Comparison of ENCODE assay signal across 23 cellular contexts in the genomic region with DNA sequence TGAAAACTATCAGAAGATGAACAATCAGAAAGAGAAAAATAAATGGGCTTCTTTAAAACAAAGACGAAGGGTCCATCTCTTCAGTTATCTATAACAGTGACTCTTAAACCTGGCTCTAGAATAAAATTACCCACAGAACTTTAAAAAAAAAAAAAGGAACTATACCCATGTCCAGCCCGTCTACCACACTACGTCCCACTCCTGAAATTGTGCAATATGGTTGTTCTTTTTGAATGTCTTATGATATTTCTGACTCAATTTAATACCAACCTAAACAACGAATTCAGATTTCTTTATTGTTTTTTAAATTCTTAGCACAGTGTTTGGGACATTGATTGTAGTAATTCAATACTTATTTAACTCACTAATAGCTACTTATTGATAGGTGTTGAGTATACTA.
"Had no signal": no experiment of that assay in that cellular context is flagged by ENCODE, and none has a peak within 500 bp of the region (broad histone marks: within the 10 kb centered on the region; RNA-seq: fewer than 3 reads in every experiment).

No MANE protein-coding gene starts in this region.

- H3K27me3 Mint-ChIP-seq: memory B cell had no signal

- H3K4me3 Mint-ChIP-seq: memory B cell; mesothelial cell of epicardium; natural killer cell; neural crest cell; stimulated activated effector memory CD8-positive, alpha-beta T cell treated with anti-CD3 and anti-CD28 coated beads, Interleukin-12 subunit alpha, Interleukin-12 subunit beta, amount 100 ng/mL, for 72 hours; type B pancreatic cell had no signal

- H3K4me1 Mint-ChIP-seq: memory B cell; mesothelial cell of epicardium; neural crest cell; stimulated activated effector memory CD8-positive, alpha-beta T cell treated with anti-CD3 and anti-CD28 coated beads, Interleukin-12 subunit alpha, Interleukin-12 subunit beta, amount 100 ng/mL, for 72 hours had no signal

- H2AFZ ChIP-seq: hepatocyte had no signal

- H3K36me3 ChIP-seq: suprapubic skin, thyroid gland had no signal

- H3K4me2 ChIP-seq: hepatocyte had no signal

- ATAC-seq: left cardiac atrium; natural killer cell; right cardiac atrium; stimulated activated effector memory CD8-positive, alpha-beta T cell treated with anti-CD3 and anti-CD28 coated beads, Interleukin-12 subunit alpha, Interleukin-12 subunit beta, amount 100 ng/mL, for 72 hours; stimulated activated naive CD8-positive, alpha-beta T cell treated with anti-CD3 and anti-CD28 coated beads, Interleukin-15, Interleukin-2, amounts not matched to agents 100 U/mL and 50 U/mL, for 24 hours had no signal

- H3K27ac Mint-ChIP-seq: memory B cell; mesothelial cell of epicardium; natural killer cell; stimulated activated effector memory CD8-positive, alpha-beta T cell treated with anti-CD3 and anti-CD28 coated beads, Interleukin-12 subunit alpha, Interleukin-12 subunit beta, amount 100 ng/mL, for 72 hours; type B pancreatic cell had no signal

- H3K79me2 ChIP-seq: hepatocyte had no signal

- H3K9me3 ChIP-seq: lower lobe of right lung, suprapubic skin, thyroid gland, vagina had no signal

- H3K27me3 ChIP-seq: dorsolateral prefrontal cortex, hepatocyte, suprapubic skin, thyroid gland, vagina had no signal

- DNase-seq: dorsolateral prefrontal cortex; effector CD8-positive, alpha-beta T cell; foreskin melanocyte; head of caudate nucleus; kidney; left cardiac atrium; left ventricle myocardium inferior; lower lobe of right lung; natural killer cell; right cardiac atrium; small intestine; stimulated activated CD4-positive, alpha-beta T cell treated with anti-CD3 and anti-CD28 coated beads, Interleukin-4, amount 100 ng/mL, for 1 hour; stimulated activated CD8-positive, alpha-beta memory T cell treated with anti-CD3 and anti-CD28 coated beads, Interleukin-4, amount 100 ng/mL, for 48 hours; stimulated activated naive CD8-positive, alpha-beta T cell treated with anti-CD3 and anti-CD28 coated beads, Interleukin-15, Interleukin-2, amounts not matched to agents 100 U/mL and 50 U/mL, for 24 hours; thyroid gland had no signal

- H3K4me3 ChIP-seq: dorsolateral prefrontal cortex, hepatocyte, left ventricle myocardium inferior, lower lobe of right lung, suprapubic skin, thyroid gland, vagina had no signal

- H3K27ac ChIP-seq: dorsolateral prefrontal cortex, hepatocyte, left ventricle myocardium inferior, lower lobe of right lung, suprapubic skin, thyroid gland, vagina had no signal

- H3K4me1 ChIP-seq: left ventricle myocardium inferior, lower lobe of right lung, suprapubic skin, thyroid gland, vagina had no signal

- H3K36me3 Mint-ChIP-seq: mesothelial cell of epicardium, type B pancreatic cell had no signal
